8 cellular contexts compared by ENCODE assay signal in genomic region chr6:117601811-117602150, GRCh38. TPM values are rescaled to one million over a fixed set of nuclear protein-coding genes. Genes with fewer than 3 reads are reported as not detected.
A peak's percentile ranks its signal among the peaks of the same experiment; 100 is the strongest.
DNase-seq lines count a peak whose midpoint lies in the region; ATAC-seq, FAIRE-seq and TF ChIP-seq lines count a peak whose summit lies in the region.

No MANE protein-coding gene starts in this region.

- no peaks in the 10 kb centered on the region for H3K9me1 ChIP-seq in endothelial cell of umbilical vein (replicated peaks; ENCODE audit: control insufficient read depth, extremely low read depth, insufficient read depth, low read length)

- peaks cover 29% of the 10 kb centered on the region for H3K9me3 Mint-ChIP-seq in nephron progenitor cell

- no TSS peak for BruUV-seq in endothelial cell of umbilical vein (replicated peaks; lab: Mats Ljungman, UMichigan)

- peak overlapping the region; percentile 51 to 94 (median 91) for H3K4me3 ChIP-seq in endothelial cell of umbilical vein (replicated peaks in 1 of 3; ENCODE audit: insufficient read depth in 1 of 3, low read depth in 1 of 3, low read length in 3 of 3)

- TF ChIP-seq CTCF in endothelial cell of umbilical vein (IDR thresholded peaks at IDR 0.05; ENCODE audit: extremely low read depth in 1 of 2, insufficient read depth in 1 of 2, low read depth in 1 of 2, low read length in 2 of 2): no peak
- TF ChIP-seq CTCF in nephron progenitor cell (IDR thresholded peaks at IDR 0.05): no peak

- peak; percentile 9 for ATAC-seq in HG02973 (IDR thresholded peaks at IDR 0.05; ENCODE audit: unreplicated experiment)

- intact Hi-C loops in endothelial cell of umbilical vein (cut with micrococcal nuclease): loop anchor here (1.0 to 5.0 kb wide), 7 partner anchors 45 to 786 kb away; partner anchors contain the start of genes DCBLD1, NUS1 and VGLL2

- CTCF ChIA-PET in endothelial cell of umbilical vein (lab: Charles Lee): interaction anchor here (0.9 to 2.8 kb wide), 12 partner anchors 11 to 336 kb away, joined by 3 to 62 read pairs (median 6); partner anchors contain the start of gene VGLL2

- dilution Hi-C loops in endothelial cell of umbilical vein (cut with MboI; ENCODE audit: extremely low pct_ligation_motif_present, low sequenced_read_pairs): no loop called here

- FAIRE-seq in endothelial cell of umbilical vein (lab: Jason Lieb, UNC): no peak

- peak; percentile 21 for DNase-seq in activated naive CD4-positive, alpha-beta T cell treated with Interleukin-2 at 50 U/mL for 16 hours
- no peak for DNase-seq in activated naive CD4-positive, alpha-beta T cell treated with anti-CD3 and anti-CD28 coated beads, Interleukin-2, amount 50 U/mL, for 16 hours
- peak; percentile 56 for DNase-seq in RKO (ENCODE audit: low spot score)
- DNase-seq in endothelial cell of umbilical vein (ENCODE audit: low read depth, low spot score): no peak
- no peak for DNase-seq in nephron progenitor cell
- no peak for DNase-seq in NCI-H2196 (lab: John Stamatoyannopoulos, UW; ENCODE audit: unreplicated experiment)
- no peak for DNase-seq in NCI-H1048 (lab: John Stamatoyannopoulos, UW)

- no peaks in the 10 kb centered on the region for H3K9me3 ChIP-seq in endothelial cell of umbilical vein (replicated peaks; ENCODE audit: control insufficient read depth, insufficient read depth, low read length)

- peak overlapping the region; percentile 97 for H3K4me3 Mint-ChIP-seq in nephron progenitor cell

- POLR2A ChIA-PET in endothelial cell of umbilical vein (lab: Charles Lee): interaction anchor here (0.6 to 1.7 kb wide), 3 partner anchors 118 to 851 kb away, joined by 3 to 7 read pairs (median 3); no protein-coding TSS in a partner anchor

- peaks cover 37% of the 10 kb centered on the region for H3K79me2 ChIP-seq in endothelial cell of umbilical vein (ENCODE audit: control insufficient read depth, insufficient read depth, low read length)

- no peaks in the 10 kb centered on the region for H3K36me3 ChIP-seq in endothelial cell of umbilical vein (ENCODE audit: control insufficient read depth in 2 of 2, extremely low read depth in 1 of 2, insufficient read depth in 2 of 2, low read length in 2 of 2)

- H3K27me3 Mint-ChIP-seq in nephron progenitor cell (ENCODE audit: low read depth, poor library complexity): no peaks in the 10 kb centered on the region

- no peaks in the 10 kb centered on the region for H4K20me1 ChIP-seq in endothelial cell of umbilical vein (replicated peaks; ENCODE audit: control insufficient read depth, extremely low read depth, insufficient read depth, low read length)

- no peaks in the 10 kb centered on the region for H3K36me3 Mint-ChIP-seq in nephron progenitor cell (ENCODE audit: low read depth)

- peak overlapping the region; percentile 72 for H3K27ac ChIP-seq in endothelial cell of umbilical vein (ENCODE audit: insufficient read depth, low read depth, low read length)

- peak overlapping the region; percentile 99 for H3K27ac Mint-ChIP-seq in nephron progenitor cell

- H2AFZ ChIP-seq in endothelial cell of umbilical vein (ENCODE audit: low read depth, low read length): peak overlapping the region; percentile 78

- H3K4me1 ChIP-seq in endothelial cell of umbilical vein (ENCODE audit: control insufficient read depth, extremely low read depth, insufficient read depth, low read length): peaks cover 20% of the 10 kb centered on the region

- peak overlapping the region; percentile 94 for H3K4me2 ChIP-seq in endothelial cell of umbilical vein (ENCODE audit: insufficient read depth, low read length)

- peaks cover 0 to 7% of the 10 kb centered on the region in 2 experiments for H3K27me3 ChIP-seq in endothelial cell of umbilical vein (ENCODE audit: control insufficient read depth in 2 of 2, insufficient read depth in 2 of 2, low read length in 2 of 2)

- H3K4me1 Mint-ChIP-seq in nephron progenitor cell: peaks cover 26% of the 10 kb centered on the region

- H3K9ac ChIP-seq in endothelial cell of umbilical vein (replicated peaks; ENCODE audit: extremely low read depth, insufficient read depth, low read length): peak overlapping the region; percentile 86

- TF ChIP-seq POLR2A in endothelial cell of umbilical vein (IDR thresholded peaks at IDR 0.05; ENCODE audit: low read depth, low read length): no peak

TF ChIP-seq in endothelial cell of umbilical vein, 7 proteins besides CTCF, POLR2A, EP300 and RAD21:
- TF ChIP-seq JUN (IDR thresholded peaks at IDR 0.05; ENCODE audit: borderline replicate concordance, insufficient read depth, insufficient read length, low read depth) (no peak), FOS (IDR thresholded peaks at IDR 0.05; ENCODE audit: borderline replicate concordance, insufficient read depth, low read length) (no peak), MYC (IDR thresholded peaks at IDR 0.05; ENCODE audit: low read depth, low read length) (no peak), GATA2 (IDR thresholded peaks at IDR 0.05; ENCODE audit: insufficient read depth, insufficient read length, low read depth, low read length) (no peak)

RNA-seq across cellular contexts. Expression of gene GOPC, which starts 0.5 kb away (rescaled TPM):
- total RNA-seq in endothelial cell of umbilical vein: 21.3 and 22.8 TPM in 2 replicates
- 5.8 and 7.8 TPM in 2 replicates for polyA plus RNA-seq in endothelial cell of umbilical vein
- polyA plus RNA-seq in endothelial cell of umbilical vein (2011; cell fraction: cytosol; rRNA removed): 8.9 TPM in 2 replicates
- polyA plus RNA-seq in endothelial cell of umbilical vein (2011; cell fraction: nucleus; rRNA removed): 16.9 and 23.3 TPM in 2 replicates
- 18.2 and 22.8 TPM in 2 replicates for polyA plus RNA-seq in endothelial cell of umbilical vein (2012)
- polyA minus RNA-seq in endothelial cell of umbilical vein: 10.3 and 11.7 TPM in 2 replicates
- 9.5 TPM for polyA minus RNA-seq in endothelial cell of umbilical vein (2011; cell fraction: cytosol; rRNA and poly(A)+ RNA removed)
- polyA minus RNA-seq in endothelial cell of umbilical vein (2011; cell fraction: nucleus; rRNA and poly(A)+ RNA removed): 10.5 and 10.6 TPM in 2 replicates

Comparison
In these comparisons a context has a peak if more than half of its experiments do, and no peak if none do; other contexts are left out.
1. DNase-seq: peak in activated naive CD4-positive, alpha-beta T cell treated with Interleukin-2 at 50 U/mL for 16 hours (single experiment) and RKO (single experiment); none in activated naive CD4-positive, alpha-beta T cell treated with anti-CD3 and anti-CD28 coated beads, Interleukin-2, amount 50 U/mL, for 16 hours (single experiment), endothelial cell of umbilical vein (single experiment), nephron progenitor cell (single experiment), NCI-H2196 (single experiment) and NCI-H1048 (single experiment).